ENCODE assay signal across 8 cellular contexts in genomic region chr1:35268282-35269189, GRCh38. TPM values are rescaled to one million over a fixed set of nuclear protein-coding genes. Genes with fewer than 3 reads are reported as not detected.
A peak's percentile ranks its signal among the peaks of the same experiment; 100 is the strongest.
DNase-seq lines count a peak whose midpoint lies in the region; TF ChIP-seq lines count a peak whose summit lies in the region.

TSS of gene ZMYM4 (plus strand) at chr1:35268709. CDS start at chr1:35269047, 338 bp downstream.

- peaks cover 4% of the 10 kb centered on the region for H3K4me1 ChIP-seq in stomach smooth muscle (ENCODE audit: control insufficient read depth, insufficient read depth, low read length)

- no peaks in the 10 kb centered on the region for H3K27me3 ChIP-seq in stomach smooth muscle (ENCODE audit: control insufficient read depth in 1 of 2, insufficient read depth in 2 of 2, low read length in 2 of 2)

- H3K27me3 Mint-ChIP-seq in neural crest cell (ENCODE audit: low read depth) = no peaks in the 10 kb centered on the region

- H3K4me1 Mint-ChIP-seq in neural crest cell = peaks cover 39% of the 10 kb centered on the region

- H3K9me3 Mint-ChIP-seq in neural crest cell = peaks cover 4% of the 10 kb centered on the region

- peaks cover 14% of the 10 kb centered on the region for H3K36me3 Mint-ChIP-seq in neural crest cell (ENCODE audit: low read depth)

- H3K9ac ChIP-seq in stomach smooth muscle (ENCODE audit: low read length in 2 of 2) = peak within 1 kb of the TSS; percentile 71 to 88

- no peaks in the 10 kb centered on the region for H3K36me3 ChIP-seq in stomach smooth muscle (ENCODE audit: control insufficient read depth in 2 of 2, insufficient read depth in 2 of 2, low read length in 2 of 2)

- H3K9me3 ChIP-seq in stomach smooth muscle (ENCODE audit: control insufficient read depth in 2 of 2, low read length in 2 of 2) = no peaks in the 10 kb centered on the region

- H3K4me3 ChIP-seq in foreskin fibroblast (ENCODE audit: low read depth in 1 of 2, low read length in 2 of 2) (peak within 1 kb of the TSS; percentile 69 to 88), stomach smooth muscle (ENCODE audit: low read length in 2 of 2) (peak within 1 kb of the TSS; percentile 78 to 81)

- DNase-seq in EL = peak; percentile 98
- peak; percentile 95 for DNase-seq in H4 (ENCODE audit: low spot score)
- DNase-seq in M059J (ENCODE audit: low read depth) = peak; percentile 97
- peak; percentile 90 for DNase-seq in SIG-M5 treated with dmso at 0.1 percent for 504 hours (lab: John Stamatoyannopoulos, UW; ENCODE audit: unreplicated experiment)
- DNase-seq in activated gamma-delta T cell treated with Interleukin-2 at 50 U/mL for 16 hours = peak; percentile 87
- peak; percentile 99 for DNase-seq in foreskin fibroblast
- peak; percentile 78 for DNase-seq in neural crest cell (ENCODE audit: low read depth, low spot score)

- H3K27ac ChIP-seq in stomach smooth muscle (ENCODE audit: low read length) = peak within 1 kb of the TSS; percentile 63

- H3K4me3 Mint-ChIP-seq in neural crest cell = peak within 1 kb of the TSS; percentile 94

- TF ChIP-seq CTCF in foreskin fibroblast (IDR thresholded peaks at IDR 0.05; ENCODE audit: low read depth, low read length) = no peak
- TF ChIP-seq CTCF in neural crest cell (conservative IDR thresholded peaks at IDR 0.05) = peak; percentile 24

- H3K27ac Mint-ChIP-seq in neural crest cell (ENCODE audit: unreplicated experiment) = peak within 1 kb of the TSS; percentile 75

RNA-seq across cellular contexts. Expression of gene ZMYM4, which starts in this region (rescaled TPM):
- total RNA-seq in H4 (2014; rRNA removed; shearing (Covaris generic)) = 12.0 and 14.4 TPM in 2 replicates
- total RNA-seq in M059J (2014; rRNA removed; shearing (Covaris generic)) = 20.1 and 36.1 TPM in 2 replicates
- total RNA-seq in neural crest cell = 92.6 and 95.5 TPM in 2 replicates

Comparison
In these comparisons a context has a peak if more than half of its experiments do, and no peak if none do; other contexts are left out.
1. Peak in every context shown above with its lines: DNase-seq, H3K4me3 ChIP-seq and H3K27ac ChIP-seq.